ENCODE assay signal across 8 cellular contexts in genomic region chr19:42121666-42122069, GRCh38. TPM values are rescaled to one million over a fixed set of nuclear protein-coding genes. Genes with fewer than 3 reads are reported as not detected.
DNase-seq lines count a peak whose midpoint lies in the region; ATAC-seq, FAIRE-seq and TF ChIP-seq lines count a peak whose summit lies in the region.

No MANE protein-coding gene starts in this region.

- H3K27ac ChIP-seq in SJCRH30 = no peak overlapping the region

- H3K27me3 ChIP-seq in SJCRH30 = no peaks in the 10 kb centered on the region; the same call in 1 of the 2 replicates

- H3K9me3 Mint-ChIP-seq in progenitor cell of endocrine pancreas (ENCODE audit: low read depth) (no peaks in the 10 kb centered on the region), nephron progenitor cell (peaks cover 4% of the 10 kb centered on the region)

- H3K27me3 Mint-ChIP-seq in progenitor cell of endocrine pancreas = peaks cover 31% of the 10 kb centered on the region
- H3K27me3 Mint-ChIP-seq in nephron progenitor cell (ENCODE audit: low read depth, poor library complexity) = peaks cover 53% of the 10 kb centered on the region

- peaks cover 6% of the 10 kb centered on the region; the same call in 1 of the 2 replicates for H3K4me1 ChIP-seq in SJCRH30

- H3K4me1 Mint-ChIP-seq in progenitor cell of endocrine pancreas (ENCODE audit: low read depth) (no peaks in the 10 kb centered on the region), nephron progenitor cell (peaks cover 7% of the 10 kb centered on the region)

- DNase-seq in GM19239 (ENCODE audit: insufficient read length, low spot score) (peak; percentile 67), SJCRH30 (peak; percentile 32 to 51), iris pigment epithelial cell (ENCODE audit: low read depth) (peak; percentile 81), progenitor cell of endocrine pancreas (ENCODE audit: low spot score, unreplicated experiment) (no peak), nephron progenitor cell (no peak)
- peak; percentile 85 for DNase-seq in activated naive CD4-positive, alpha-beta T cell treated with Interleukin-2 at 50 U/mL for 16 hours
- DNase-seq in stimulated activated CD8-positive, alpha-beta memory T cell treated with anti-CD3 and anti-CD28 coated beads, Interleukin-15, amount 100 ng/mL, for 24 hours (ENCODE audit: low read depth) = peak; percentile 51

- no peaks in the 10 kb centered on the region for H3K36me3 ChIP-seq in SJCRH30

- FAIRE-seq in GM19239 (lab: Jason Lieb, UNC) = peak; percentile 95

- peaks cover 4% of the 10 kb centered on the region; the same call in 1 of the 2 replicates for H3K9me3 ChIP-seq in SJCRH30 (replicated peaks)

- TF ChIP-seq CTCF in progenitor cell of endocrine pancreas (IDR thresholded peaks at IDR 0.05; ENCODE audit: unreplicated experiment) (no peak), nephron progenitor cell (IDR thresholded peaks at IDR 0.05) (no peak)

- H3K4me3 Mint-ChIP-seq in progenitor cell of endocrine pancreas (ENCODE audit: low read depth) = no peak overlapping the region
- H3K4me3 Mint-ChIP-seq in nephron progenitor cell = no peak overlapping the region

- H3K4me3 ChIP-seq in SJCRH30 = no peak overlapping the region

- ATAC-seq in GM18870 (IDR thresholded peaks at IDR 0.05; ENCODE audit: unreplicated experiment) = no peak

- no peak overlapping the region for H3K27ac Mint-ChIP-seq in progenitor cell of endocrine pancreas
- H3K27ac Mint-ChIP-seq in nephron progenitor cell = no peak overlapping the region

- no peaks in the 10 kb centered on the region for H3K36me3 Mint-ChIP-seq in progenitor cell of endocrine pancreas (ENCODE audit: insufficient read depth)
- H3K36me3 Mint-ChIP-seq in nephron progenitor cell (ENCODE audit: low read depth) = no peaks in the 10 kb centered on the region

RNA-seq across cellular contexts. Expression of gene POU2F2, which starts 10.6 kb away (rescaled TPM):
- 0.10 and 0.16 TPM in 2 replicates for total RNA-seq in SJCRH30 (2014; rRNA removed; shearing (Covaris generic))
- 0.89 and 1.6 TPM in 2 replicates for total RNA-seq in progenitor cell of endocrine pancreas

RNA-seq across cellular contexts. Expression of gene ZNF574, which starts 45.7 kb away (rescaled TPM):
- total RNA-seq in SJCRH30 (2014; rRNA removed; shearing (Covaris generic)) = 31.1 and 31.5 TPM in 2 replicates
- total RNA-seq in progenitor cell of endocrine pancreas = 19.3 and 22.5 TPM in 2 replicates

RNA-seq across cellular contexts. Expression of gene GRIK5, which starts 51.7 kb away (rescaled TPM):
- total RNA-seq in SJCRH30 (2014; rRNA removed; shearing (Covaris generic)) = 10.3 and 10.5 TPM in 2 replicates
- 10.7 and 11.6 TPM in 2 replicates for total RNA-seq in progenitor cell of endocrine pancreas

Comparison
In these comparisons a context has a peak if more than half of its experiments do, and no peak if none do; other contexts are left out.
1. DNase-seq: peak in GM19239 (single experiment), SJCRH30 (2 of 2), activated naive CD4-positive, alpha-beta T cell treated with Interleukin-2 at 50 U/mL for 16 hours (single experiment), iris pigment epithelial cell (single experiment) and stimulated activated CD8-positive, alpha-beta memory T cell treated with anti-CD3 and anti-CD28 coated beads, Interleukin-15, amount 100 ng/mL, for 24 hours (single experiment); none in progenitor cell of endocrine pancreas (single experiment) and nephron progenitor cell (single experiment).